In genomic region chr11:75400110-75400865, GRCh38 we compare ENCODE assay signal across 8 cellular contexts. TPM values are rescaled to one million over a fixed set of nuclear protein-coding genes. Genes with fewer than 3 reads are reported as not detected.
DNase-seq lines count a peak whose midpoint lies in the region; ATAC-seq, FAIRE-seq and TF ChIP-seq lines count a peak whose summit lies in the region.

No MANE protein-coding gene starts in this region.

- H3K36me3 ChIP-seq in HEK293 (ENCODE audit: control insufficient read depth in 2 of 2, insufficient read depth in 1 of 2, low read length in 2 of 2) (peaks cover 10 to 57% of the 10 kb centered on the region in 2 experiments), endothelial cell of umbilical vein (ENCODE audit: control insufficient read depth in 2 of 2, extremely low read depth in 1 of 2, insufficient read depth in 2 of 2, low read length in 2 of 2) (peaks cover 31 to 35% of the 10 kb centered on the region in 2 experiments)

- peaks cover 57% of the 10 kb centered on the region for H3K79me2 ChIP-seq in endothelial cell of umbilical vein (ENCODE audit: control insufficient read depth, insufficient read depth, low read length)

- peak overlapping the region; percentile 77 for H3K4me2 ChIP-seq in endothelial cell of umbilical vein (ENCODE audit: insufficient read depth, low read length)

- peak overlapping the region; percentile 26 to 99 (median 96) for H3K27ac Mint-ChIP-seq in naive B cell

- intact Hi-C loops in endothelial cell of umbilical vein (cut with micrococcal nuclease), result no loop called here

- H3K27me3 Mint-ChIP-seq in naive B cell, result peaks cover 0 to 11% (median 0%) of the 10 kb centered on the region in 3 donors

- H3K4me3 Mint-ChIP-seq in naive B cell, result peak overlapping the region; percentile 91 to 99 (median 96)

- H3K9me3 Mint-ChIP-seq in naive B cell, result no peaks in the 10 kb centered on the region

- in situ Hi-C loops in SK-MEL-5 (cut with HindIII; ENCODE audit: low pct_unique_long_range_greater_than_20kb, low sequenced_read_pairs), result no loop called here

- no peaks in the 10 kb centered on the region for H3K9me1 ChIP-seq in endothelial cell of umbilical vein (replicated peaks; ENCODE audit: control insufficient read depth, extremely low read depth, insufficient read depth, low read length)

- POLR2A ChIA-PET in HEK293 (lab: Yijun Ruan, JAX) (interaction anchor here (1.7 to 2.0 kb wide), 2 partner anchors 9 to 132 kb away, joined by 6 to 7 read pairs; no protein-coding TSS in a partner anchor), endothelial cell of umbilical vein (lab: Charles Lee) (interaction anchor here (1.2 kb wide), 1 partner anchor 68 kb away, joined by 3 read pairs; no protein-coding TSS in a partner anchor)

- H3K27ac ChIP-seq in HEK293 (ENCODE audit: extremely low read depth, low read depth, low read length) (peak overlapping the region; percentile 99), endothelial cell of umbilical vein (ENCODE audit: insufficient read depth, low read depth, low read length) (peak overlapping the region; percentile 80)

- TF ChIP-seq CTCF in HEK293 (tag by site-specific recombination; IDR thresholded peaks at IDR 0.05) (no peak), endothelial cell of umbilical vein (IDR thresholded peaks at IDR 0.05; ENCODE audit: extremely low read depth in 1 of 2, insufficient read depth in 1 of 2, low read depth in 1 of 2, low read length in 2 of 2) (no peak)

- peak; percentile 67 for FAIRE-seq in endothelial cell of umbilical vein (lab: Jason Lieb, UNC)

- H3K36me3 Mint-ChIP-seq in naive B cell, result peaks cover 31 to 32% of the 10 kb centered on the region in 2 donors

- dilution Hi-C loops in endothelial cell of umbilical vein (cut with MboI; ENCODE audit: extremely low pct_ligation_motif_present, low sequenced_read_pairs), result no loop called here

- H3K4me3 ChIP-seq in HEK293 (ENCODE audit: low read depth, low read length), result peak overlapping the region; percentile 94
- peak overlapping the region; percentile 77 to 86 (median 80) for H3K4me3 ChIP-seq in endothelial cell of umbilical vein (replicated peaks in 1 of 3; ENCODE audit: insufficient read depth in 1 of 3, low read depth in 1 of 3, low read length in 3 of 3)

- H3K9ac ChIP-seq in endothelial cell of umbilical vein (replicated peaks; ENCODE audit: extremely low read depth, insufficient read depth, low read length), result peak overlapping the region; percentile 96

- H3K4me1 ChIP-seq in HEK293 (ENCODE audit: control insufficient read depth, insufficient read depth, low read length) (peaks cover 4% of the 10 kb centered on the region), endothelial cell of umbilical vein (ENCODE audit: control insufficient read depth, extremely low read depth, insufficient read depth, low read length) (peaks cover 45% of the 10 kb centered on the region)

- ATAC-seq in naive B cell (ENCODE audit: low read depth in 2 of 2), result peak; percentile 31 to 51
- ATAC-seq in GM19397 (IDR thresholded peaks at IDR 0.05; ENCODE audit: unreplicated experiment), result no peak

- no peak overlapping the region for H2AFZ ChIP-seq in endothelial cell of umbilical vein (ENCODE audit: low read depth, low read length)

- DNase-seq in SK-MEL-5 (ENCODE audit: low read depth, low spot score) (peak; percentile 41), endothelial cell of umbilical vein (ENCODE audit: low read depth, low spot score) (peak; percentile 54), naive B cell (peak; percentile 20), NCI-H526 treated with DMSO at 0.1 percent for 48 hours (lab: John Stamatoyannopoulos, UW) (no peak), NCI-H2196 (lab: John Stamatoyannopoulos, UW; ENCODE audit: unreplicated experiment) (no peak), activated gamma-delta T cell treated with Interleukin-2 at 50 U/mL for 16 hours (no peak)

- no peaks in the 10 kb centered on the region for H3K27me3 ChIP-seq in endothelial cell of umbilical vein (ENCODE audit: control insufficient read depth in 2 of 2, insufficient read depth in 2 of 2, low read length in 2 of 2)

- no peak for TF ChIP-seq POLR2A in endothelial cell of umbilical vein (IDR thresholded peaks at IDR 0.05; ENCODE audit: low read depth, low read length)

- H3K4me1 Mint-ChIP-seq in naive B cell, result peaks cover 34 to 57% (median 48%) of the 10 kb centered on the region in 3 donors

- TSS peak; percentile 90 for BruUV-seq in endothelial cell of umbilical vein (replicated peaks; lab: Mats Ljungman, UMichigan)

- H3K9me3 ChIP-seq in HEK293 (ENCODE audit: control insufficient read depth, insufficient read depth, low read depth, low read length), result no peaks in the 10 kb centered on the region
- H3K9me3 ChIP-seq in endothelial cell of umbilical vein (replicated peaks; ENCODE audit: control insufficient read depth, insufficient read depth, low read length), result no peaks in the 10 kb centered on the region

- CTCF ChIA-PET in HEK293 (lab: Yijun Ruan, JAX) (interaction anchor here (0.6 to 2.1 kb wide), 7 partner anchors 8 to 983 kb away, joined by 3 to 5 read pairs (median 3); no protein-coding TSS in a partner anchor), endothelial cell of umbilical vein (lab: Charles Lee) (interaction anchor here (0.7 to 4.9 kb wide), 6 partner anchors 11 to 125 kb away, joined by 3 to 26 read pairs (median 4); partner anchors contain the start of gene GDPD5)

- H4K20me1 ChIP-seq in endothelial cell of umbilical vein (replicated peaks; ENCODE audit: control insufficient read depth, extremely low read depth, insufficient read depth, low read length), result peaks cover 9% of the 10 kb centered on the region

TF ChIP-seq in HEK293, 187 proteins besides CTCF, POLR2A, EP300 and RAD21:
- 0 out of 2 replicates have a peak, but pooled peaks have one; percentile 14 for TF ChIP-seq ZNF335 (tag by site-specific recombination; conservative IDR thresholded peaks at IDR 0.05)
- TF ChIP-seq ZBTB17 (tag by site-specific recombination; IDR thresholded peaks at IDR 0.05), result peak; percentile 47
- TF ChIP-seq ZNF558 (tag by site-specific recombination; IDR thresholded peaks at IDR 0.05), result no peak

TF ChIP-seq in endothelial cell of umbilical vein, 7 proteins besides CTCF, POLR2A, EP300 and RAD21:
- TF ChIP-seq GATA2 (IDR thresholded peaks at IDR 0.05; ENCODE audit: insufficient read depth, insufficient read length, low read depth, low read length) (no peak), EZH2 (IDR thresholded peaks at IDR 0.05; ENCODE audit: borderline replicate concordance, low read depth, low read length, severe bottlenecking) (no peak), POLR2AphosphoS5 (IDR thresholded peaks at IDR 0.05; ENCODE audit: insufficient read depth, low read depth, low read length) (no peak)

RNA-seq across cellular contexts. Expression of gene RPS3, which starts 1.0 kb away (rescaled TPM):
- total RNA-seq in SK-MEL-5 (2014; rRNA removed; shearing (Covaris generic)), result 3,453 and 4,098 TPM in 2 replicates
- polyA plus RNA-seq in SK-MEL-5 (2015; cell fraction: cytosol; rRNA removed), result 3,817 and 4,425 TPM in 2 replicates
- 674 and 780 TPM in 2 replicates for polyA plus RNA-seq in SK-MEL-5 (2015; cell fraction: nucleus; rRNA removed)
- 2,836 and 2,973 TPM in 2 replicates for total RNA-seq in endothelial cell of umbilical vein
- polyA plus RNA-seq in endothelial cell of umbilical vein (3,219 and 3,734 TPM in 2 replicates), naive B cell (ENCODE audit: low read depth in 6 of 6) (1,000 to 10,000 TPM; 3,862 to 5,214 (median 4,183) TPM)
- polyA plus RNA-seq in endothelial cell of umbilical vein (2011; cell fraction: cytosol; rRNA removed), result 3,159 and 3,916 TPM in 2 replicates
- polyA plus RNA-seq in endothelial cell of umbilical vein (2011; cell fraction: nucleus; rRNA removed), result 1,354 and 1,373 TPM in 2 replicates
- 4,332 and 4,658 TPM in 2 replicates for polyA plus RNA-seq in endothelial cell of umbilical vein (2012)
- polyA minus RNA-seq in endothelial cell of umbilical vein, result 1,194 and 1,275 TPM in 2 replicates
- 1,153 TPM for polyA minus RNA-seq in endothelial cell of umbilical vein (2011; cell fraction: cytosol; rRNA and poly(A)+ RNA removed)
- 141 and 185 TPM in 2 replicates for polyA minus RNA-seq in endothelial cell of umbilical vein (2011; cell fraction: nucleus; rRNA and poly(A)+ RNA removed)

RNA-seq across cellular contexts. Expression of gene KLHL35, which starts 32.7 kb away (rescaled TPM):
- 0.08 and 0.24 TPM in 2 replicates for total RNA-seq in SK-MEL-5 (2014; rRNA removed; shearing (Covaris generic))
- 0.06 and 0.08 TPM in 2 replicates for polyA plus RNA-seq in SK-MEL-5 (2015; cell fraction: cytosol; rRNA removed)
- 2.2 and 6.6 TPM in 2 replicates for polyA plus RNA-seq in SK-MEL-5 (2015; cell fraction: nucleus; rRNA removed)
- total RNA-seq in endothelial cell of umbilical vein, result 0.97 and 1.2 TPM in 2 replicates
- 2.3 and 2.7 TPM in 2 replicates for polyA plus RNA-seq in endothelial cell of umbilical vein
- polyA plus RNA-seq in endothelial cell of umbilical vein (2011; cell fraction: cytosol; rRNA removed), result 1.0 and 1.7 TPM in 2 replicates
- polyA plus RNA-seq in endothelial cell of umbilical vein (2011; cell fraction: nucleus; rRNA removed), result 1.6 and 2.1 TPM in 2 replicates
- polyA plus RNA-seq in endothelial cell of umbilical vein (2012), result 0.52 and 1.1 TPM in 2 replicates
- 1.1 and 1.3 TPM in 2 replicates for polyA minus RNA-seq in endothelial cell of umbilical vein
- polyA minus RNA-seq in endothelial cell of umbilical vein (2011; cell fraction: cytosol; rRNA and poly(A)+ RNA removed), result 9.7 TPM
- polyA minus RNA-seq in endothelial cell of umbilical vein (2011; cell fraction: nucleus; rRNA and poly(A)+ RNA removed), result 0.38 and 1.7 TPM in 2 replicates
- polyA plus RNA-seq in naive B cell (ENCODE audit: low read depth in 6 of 6), result under 1 TPM in 2 of 6 donors, not detected in 4; 0.48 to 0.74 TPM

RNA-seq across cellular contexts. Expression of gene ARRB1, which starts 48.8 kb away (rescaled TPM):
- total RNA-seq in SK-MEL-5 (2014; rRNA removed; shearing (Covaris generic)), result 27.7 and 30.7 TPM in 2 replicates
- polyA plus RNA-seq in SK-MEL-5 (2015; cell fraction: cytosol; rRNA removed), result 31.1 and 40.6 TPM in 2 replicates
- polyA plus RNA-seq in SK-MEL-5 (2015; cell fraction: nucleus; rRNA removed), result 17.5 and 25.0 TPM in 2 replicates
- total RNA-seq in endothelial cell of umbilical vein, result 63.9 and 83.7 TPM in 2 replicates
- polyA plus RNA-seq in endothelial cell of umbilical vein, result 76.6 and 92.6 TPM in 2 replicates
- polyA plus RNA-seq in endothelial cell of umbilical vein (2011; cell fraction: cytosol; rRNA removed), result 95.5 and 102 TPM in 2 replicates
- polyA plus RNA-seq in endothelial cell of umbilical vein (2011; cell fraction: nucleus; rRNA removed), result 93.4 and 108 TPM in 2 replicates
- 41.0 and 44.6 TPM in 2 replicates for polyA plus RNA-seq in endothelial cell of umbilical vein (2012)
- polyA minus RNA-seq in endothelial cell of umbilical vein, result 284 and 350 TPM in 2 replicates
- 16.3 TPM for polyA minus RNA-seq in endothelial cell of umbilical vein (2011; cell fraction: cytosol; rRNA and poly(A)+ RNA removed)
- polyA minus RNA-seq in endothelial cell of umbilical vein (2011; cell fraction: nucleus; rRNA and poly(A)+ RNA removed), result 109 and 112 TPM in 2 replicates
- polyA plus RNA-seq in naive B cell (ENCODE audit: low read depth in 6 of 6), result 1 to 10 TPM in 1 of 6 donors, under 1 TPM in 4, not detected in 1; 0.42 to 1.2 (median 0.61) TPM

Comparison
In these comparisons a context has a peak if more than half of its experiments do, and no peak if none do; other contexts are left out.
1. DNase-seq: peak in SK-MEL-5 (single experiment), endothelial cell of umbilical vein (single experiment) and naive B cell (single experiment); none in NCI-H526 treated with DMSO at 0.1 percent for 48 hours (single experiment), NCI-H2196 (single experiment) and activated gamma-delta T cell treated with Interleukin-2 at 50 U/mL for 16 hours (single experiment).